Comparison of ENCODE assay signal across 1 cellular context in the genomic region with DNA sequence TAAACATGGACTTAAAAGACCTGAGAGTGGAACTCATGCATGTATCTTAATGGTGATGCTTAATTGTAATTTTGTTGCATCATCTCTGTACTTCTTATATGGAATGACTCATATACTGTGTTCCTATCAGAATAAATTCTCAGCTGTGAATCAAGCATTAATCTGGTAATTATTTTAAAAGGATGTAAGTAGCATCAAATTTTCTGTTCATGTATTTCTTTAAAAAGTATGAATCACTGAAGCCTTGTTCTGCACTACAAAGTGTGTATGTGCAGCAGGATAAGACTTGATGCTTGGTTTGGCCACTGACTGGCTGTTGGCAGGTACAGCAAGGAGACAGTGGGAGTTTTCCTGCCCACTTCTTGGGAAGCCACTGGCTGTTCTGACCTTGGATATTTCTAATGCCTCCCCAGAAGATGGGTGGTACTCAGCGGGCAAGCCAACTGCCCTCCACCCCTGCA.
TF ChIP-seq lines count a peak whose summit lies in the region.

No MANE protein-coding gene starts in this region.

TF ChIP-seq in HEK293, 187 proteins besides CTCF, POLR2A, EP300 and RAD21 (continued from another document):
- TF ChIP-seq, protein P1, sequence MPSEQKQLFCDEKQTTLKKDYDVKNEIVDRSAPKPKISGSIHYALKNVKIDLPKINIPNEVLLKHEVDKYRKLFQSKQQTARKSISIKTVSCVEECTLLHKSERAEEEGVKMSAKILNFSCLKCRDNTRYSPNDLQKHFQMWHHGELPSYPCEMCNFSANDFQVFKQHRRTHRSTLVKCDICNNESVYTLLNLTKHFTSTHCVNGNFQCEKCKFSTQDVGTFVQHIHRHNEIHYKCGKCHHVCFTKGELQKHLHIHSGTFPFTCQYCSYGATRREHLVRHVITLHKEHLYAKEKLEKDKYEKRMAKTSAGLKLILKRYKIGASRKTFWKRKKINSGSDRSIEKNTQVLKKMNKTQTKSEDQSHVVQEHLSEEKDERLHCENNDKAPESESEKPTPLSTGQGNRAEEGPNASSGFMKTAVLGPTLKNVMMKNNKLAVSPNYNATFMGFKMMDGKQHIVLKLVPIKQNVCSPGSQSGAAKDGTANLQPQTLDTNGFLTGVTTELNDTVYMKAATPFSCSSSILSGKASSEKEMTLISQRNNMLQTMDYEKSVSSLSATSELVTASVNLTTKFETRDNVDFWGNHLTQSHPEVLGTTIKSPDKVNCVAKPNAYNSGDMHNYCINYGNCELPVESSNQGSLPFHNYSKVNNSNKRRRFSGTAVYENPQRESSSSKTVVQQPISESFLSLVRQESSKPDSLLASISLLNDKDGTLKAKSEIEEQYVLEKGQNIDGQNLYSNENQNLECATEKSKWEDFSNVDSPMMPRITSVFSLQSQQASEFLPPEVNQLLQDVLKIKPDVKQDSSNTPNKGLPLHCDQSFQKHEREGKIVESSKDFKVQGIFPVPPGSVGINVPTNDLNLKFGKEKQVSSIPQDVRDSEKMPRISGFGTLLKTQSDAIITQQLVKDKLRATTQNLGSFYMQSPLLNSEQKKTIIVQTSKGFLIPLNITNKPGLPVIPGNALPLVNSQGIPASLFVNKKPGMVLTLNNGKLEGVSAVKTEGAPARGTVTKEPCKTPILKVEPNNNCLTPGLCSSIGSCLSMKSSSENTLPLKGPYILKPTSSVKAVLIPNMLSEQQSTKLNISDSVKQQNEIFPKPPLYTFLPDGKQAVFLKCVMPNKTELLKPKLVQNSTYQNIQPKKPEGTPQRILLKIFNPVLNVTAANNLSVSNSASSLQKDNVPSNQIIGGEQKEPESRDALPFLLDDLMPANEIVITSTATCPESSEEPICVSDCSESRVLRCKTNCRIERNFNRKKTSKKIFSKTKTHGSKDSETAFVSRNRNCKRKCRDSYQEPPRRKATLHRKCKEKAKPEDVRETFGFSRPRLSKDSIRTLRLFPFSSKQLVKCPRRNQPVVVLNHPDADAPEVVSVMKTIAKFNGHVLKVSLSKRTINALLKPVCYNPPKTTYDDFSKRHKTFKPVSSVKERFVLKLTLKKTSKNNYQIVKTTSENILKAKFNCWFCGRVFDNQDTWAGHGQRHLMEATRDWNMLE (tag by site-specific recombination; conservative IDR thresholded peaks at IDR 0.05; ENCODE audit: low read depth): 0 out of 2 replicates have a peak, but pooled peaks have one; percentile 14
